ENCODE assay signal across 2 cellular contexts in genomic region chr3:155292133-155292532, GRCh38.
TF ChIP-seq lines count a peak whose summit lies in the region.

No MANE protein-coding gene starts in this region.

TF ChIP-seq in IMR-90, 13 proteins besides CTCF, POLR2A, EP300 and RAD21 (continued from another document):
- TF ChIP-seq, protein P1, sequence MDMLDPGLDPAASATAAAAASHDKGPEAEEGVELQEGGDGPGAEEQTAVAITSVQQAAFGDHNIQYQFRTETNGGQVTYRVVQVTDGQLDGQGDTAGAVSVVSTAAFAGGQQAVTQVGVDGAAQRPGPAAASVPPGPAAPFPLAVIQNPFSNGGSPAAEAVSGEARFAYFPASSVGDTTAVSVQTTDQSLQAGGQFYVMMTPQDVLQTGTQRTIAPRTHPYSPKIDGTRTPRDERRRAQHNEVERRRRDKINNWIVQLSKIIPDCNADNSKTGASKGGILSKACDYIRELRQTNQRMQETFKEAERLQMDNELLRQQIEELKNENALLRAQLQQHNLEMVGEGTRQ (IDR thresholded peaks at IDR 0.05; ENCODE audit: low read depth, low read length), result no peak
TF ChIP-seq in IMR-90: peak in this region for 0.

TF ChIP-seq in HepG2, 621 proteins besides CTCF, POLR2A, EP300 and RAD21:
- TF ChIP-seq, protein P2, sequence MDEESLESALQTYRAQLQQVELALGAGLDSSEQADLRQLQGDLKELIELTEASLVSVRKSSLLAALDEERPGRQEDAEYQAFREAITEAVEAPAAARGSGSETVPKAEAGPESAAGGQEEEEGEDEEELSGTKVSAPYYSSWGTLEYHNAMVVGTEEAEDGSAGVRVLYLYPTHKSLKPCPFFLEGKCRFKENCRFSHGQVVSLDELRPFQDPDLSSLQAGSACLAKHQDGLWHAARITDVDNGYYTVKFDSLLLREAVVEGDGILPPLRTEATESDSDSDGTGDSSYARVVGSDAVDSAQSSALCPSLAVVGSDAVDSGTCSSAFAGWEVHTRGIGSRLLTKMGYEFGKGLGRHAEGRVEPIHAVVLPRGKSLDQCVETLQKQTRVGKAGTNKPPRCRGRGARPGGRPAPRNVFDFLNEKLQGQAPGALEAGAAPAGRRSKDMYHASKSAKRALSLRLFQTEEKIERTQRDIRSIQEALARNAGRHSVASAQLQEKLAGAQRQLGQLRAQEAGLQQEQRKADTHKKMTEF (CRISPR knock-in tag; IDR thresholded peaks at IDR 0.05), result no peak
- TF ChIP-seq ARID5B (CRISPR knock-in tag; IDR thresholded peaks at IDR 0.05) (peak; percentile 65), PPARG (CRISPR knock-in tag; conservative IDR thresholded peaks at IDR 0.05) (peak; percentile 98), CEBPG (CRISPR knock-in tag; IDR thresholded peaks at IDR 0.05) (peak; percentile 81), ZNF367 (CRISPR knock-in tag; IDR thresholded peaks at IDR 0.05; ENCODE audit: borderline replicate concordance) (no peak), GATAD2A (CRISPR knock-in tag; IDR thresholded peaks at IDR 0.05) (peak; percentile 75), PHF8 (CRISPR knock-in tag; IDR thresholded peaks at IDR 0.05) (no peak), ZNF10 (CRISPR knock-in tag; IDR thresholded peaks at IDR 0.05; ENCODE audit: borderline replicate concordance, low read depth) (no peak), ZNF136 (CRISPR knock-in tag; IDR thresholded peaks at IDR 0.05; ENCODE audit: low read depth) (no peak), RXRB (CRISPR knock-in tag; IDR thresholded peaks at IDR 0.05; ENCODE audit: borderline replicate concordance) (peak; percentile 67), ZBTB20 (CRISPR knock-in tag; IDR thresholded peaks at IDR 0.05; ENCODE audit: borderline replicate concordance, low read depth) (no peak), HMG20A (CRISPR knock-in tag; IDR thresholded peaks at IDR 0.05; ENCODE audit: borderline replicate concordance) (peak; percentile 78; the same call in 1 of the 2 replicates), ISL2 (CRISPR knock-in tag; IDR thresholded peaks at IDR 0.05) (0 out of 2 replicates have a peak, but pooled peaks have one; percentile 41), SAP130 (CRISPR knock-in tag; IDR thresholded peaks at IDR 0.05; ENCODE audit: low read depth) (0 out of 2 replicates have a peak, but pooled peaks have one; percentile 14), ZNF770 (CRISPR knock-in tag; IDR thresholded peaks at IDR 0.05) (no peak), ZNF644 (CRISPR knock-in tag; IDR thresholded peaks at IDR 0.05; ENCODE audit: low read depth) (peak; percentile 72; the same call in 1 of the 2 replicates), BRD4 (CRISPR knock-in tag; IDR thresholded peaks at IDR 0.05) (no peak), HNF4A (CRISPR knock-in tag; IDR thresholded peaks at IDR 0.05) (peak; percentile 79), CEBPB (IDR thresholded peaks at IDR 0.05; ENCODE audit: borderline replicate concordance, low read depth, low read length) (peak; percentile 83), PAXIP1 (CRISPR knock-in tag; conservative IDR thresholded peaks at IDR 0.05) (peak; percentile 36; the same call in 1 of the 2 replicates), NCOA2 (CRISPR knock-in tag; IDR thresholded peaks at IDR 0.05) (peak; percentile 53; the same call in 1 of the 2 replicates), FOXA3 (CRISPR knock-in tag; IDR thresholded peaks at IDR 0.05) (peak; percentile 72), RCOR2 (CRISPR knock-in tag; IDR thresholded peaks at IDR 0.05) (0 out of 2 replicates have a peak, but pooled peaks have one; percentile 31), HNF4G (IDR thresholded peaks at IDR 0.05; ENCODE audit: borderline replicate concordance, low read depth, low read length) (peak; percentile 49; the same call in 1 of the 2 replicates), HNF4G (CRISPR knock-in tag; IDR thresholded peaks at IDR 0.05; ENCODE audit: borderline replicate concordance, low read depth) (no peak), FOXA1 (IDR thresholded peaks at IDR 0.05) (no peak), FOXA1 (CRISPR knock-in tag; IDR thresholded peaks at IDR 0.05) (peak; percentile 82), BCL6 (CRISPR knock-in tag; IDR thresholded peaks at IDR 0.05) (peak; percentile 74), XBP1 (CRISPR knock-in tag; IDR thresholded peaks at IDR 0.05) (no peak), ZNF12 (CRISPR knock-in tag; IDR thresholded peaks at IDR 0.05) (no peak), MAZ (IDR thresholded peaks at IDR 0.05; ENCODE audit: borderline replicate concordance, low read depth, low read length) (no peak), MAZ (CRISPR knock-in tag; IDR thresholded peaks at IDR 0.05; ENCODE audit: low read depth) (no peak), ZSCAN5A (CRISPR knock-in tag; IDR thresholded peaks at IDR 0.05; ENCODE audit: borderline replicate concordance) (no peak), MIXL1 (CRISPR knock-in tag; IDR thresholded peaks at IDR 0.05) (peak; percentile 62), SOX13 (IDR thresholded peaks at IDR 0.05) (no peak), SOX13 (CRISPR knock-in tag; conservative IDR thresholded peaks at IDR 0.05 in 1 of 2, IDR thresholded peaks at IDR 0.05 in 1 of 2) (peak in 1 of 2 experiments; percentile 74; a peak in 2 of 4 replicates)
- TF ChIP-seq, protein P3, sequence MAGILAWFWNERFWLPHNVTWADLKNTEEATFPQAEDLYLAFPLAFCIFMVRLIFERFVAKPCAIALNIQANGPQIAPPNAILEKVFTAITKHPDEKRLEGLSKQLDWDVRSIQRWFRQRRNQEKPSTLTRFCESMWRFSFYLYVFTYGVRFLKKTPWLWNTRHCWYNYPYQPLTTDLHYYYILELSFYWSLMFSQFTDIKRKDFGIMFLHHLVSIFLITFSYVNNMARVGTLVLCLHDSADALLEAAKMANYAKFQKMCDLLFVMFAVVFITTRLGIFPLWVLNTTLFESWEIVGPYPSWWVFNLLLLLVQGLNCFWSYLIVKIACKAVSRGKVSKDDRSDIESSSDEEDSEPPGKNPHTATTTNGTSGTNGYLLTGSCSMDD (CRISPR knock-in tag; IDR thresholded peaks at IDR 0.05), result no peak
- TF ChIP-seq, protein P4, sequence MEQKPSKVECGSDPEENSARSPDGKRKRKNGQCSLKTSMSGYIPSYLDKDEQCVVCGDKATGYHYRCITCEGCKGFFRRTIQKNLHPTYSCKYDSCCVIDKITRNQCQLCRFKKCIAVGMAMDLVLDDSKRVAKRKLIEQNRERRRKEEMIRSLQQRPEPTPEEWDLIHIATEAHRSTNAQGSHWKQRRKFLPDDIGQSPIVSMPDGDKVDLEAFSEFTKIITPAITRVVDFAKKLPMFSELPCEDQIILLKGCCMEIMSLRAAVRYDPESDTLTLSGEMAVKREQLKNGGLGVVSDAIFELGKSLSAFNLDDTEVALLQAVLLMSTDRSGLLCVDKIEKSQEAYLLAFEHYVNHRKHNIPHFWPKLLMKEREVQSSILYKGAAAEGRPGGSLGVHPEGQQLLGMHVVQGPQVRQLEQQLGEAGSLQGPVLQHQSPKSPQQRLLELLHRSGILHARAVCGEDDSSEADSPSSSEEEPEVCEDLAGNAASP (CRISPR knock-in tag; IDR thresholded peaks at IDR 0.05; ENCODE audit: borderline replicate concordance), result 0 out of 2 replicates have a peak, but pooled peaks have one; percentile 22
- TF ChIP-seq, protein P5, sequence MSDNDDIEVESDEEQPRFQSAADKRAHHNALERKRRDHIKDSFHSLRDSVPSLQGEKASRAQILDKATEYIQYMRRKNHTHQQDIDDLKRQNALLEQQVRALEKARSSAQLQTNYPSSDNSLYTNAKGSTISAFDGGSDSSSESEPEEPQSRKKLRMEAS (IDR thresholded peaks at IDR 0.05), result peak; percentile 36; the same call in 1 of the 2 replicates
- TF ChIP-seq, protein P6, sequence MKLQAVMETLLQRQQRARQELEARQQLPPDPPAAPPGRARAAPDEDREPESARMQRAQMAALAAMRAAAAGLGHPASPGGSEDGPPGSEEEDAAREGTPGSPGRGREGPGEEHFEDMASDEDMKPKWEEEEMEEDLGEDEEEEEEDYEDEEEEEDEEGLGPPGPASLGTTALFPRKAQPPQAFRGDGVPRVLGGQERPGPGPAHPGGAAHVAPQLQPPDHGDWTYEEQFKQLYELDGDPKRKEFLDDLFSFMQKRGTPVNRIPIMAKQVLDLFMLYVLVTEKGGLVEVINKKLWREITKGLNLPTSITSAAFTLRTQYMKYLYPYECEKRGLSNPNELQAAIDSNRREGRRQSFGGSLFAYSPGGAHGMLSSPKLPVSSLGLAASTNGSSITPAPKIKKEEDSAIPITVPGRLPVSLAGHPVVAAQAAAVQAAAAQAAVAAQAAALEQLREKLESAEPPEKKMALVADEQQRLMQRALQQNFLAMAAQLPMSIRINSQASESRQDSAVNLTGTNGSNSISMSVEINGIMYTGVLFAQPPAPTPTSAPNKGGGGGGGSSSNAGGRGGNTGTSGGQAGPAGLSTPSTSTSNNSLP (IDR thresholded peaks at IDR 0.05; ENCODE audit: low read depth, low read length), result 0 out of 2 replicates have a peak, but pooled peaks have one; percentile 11
TF ChIP-seq in HepG2: peak in this region for 23.
